In the genomic region with DNA sequence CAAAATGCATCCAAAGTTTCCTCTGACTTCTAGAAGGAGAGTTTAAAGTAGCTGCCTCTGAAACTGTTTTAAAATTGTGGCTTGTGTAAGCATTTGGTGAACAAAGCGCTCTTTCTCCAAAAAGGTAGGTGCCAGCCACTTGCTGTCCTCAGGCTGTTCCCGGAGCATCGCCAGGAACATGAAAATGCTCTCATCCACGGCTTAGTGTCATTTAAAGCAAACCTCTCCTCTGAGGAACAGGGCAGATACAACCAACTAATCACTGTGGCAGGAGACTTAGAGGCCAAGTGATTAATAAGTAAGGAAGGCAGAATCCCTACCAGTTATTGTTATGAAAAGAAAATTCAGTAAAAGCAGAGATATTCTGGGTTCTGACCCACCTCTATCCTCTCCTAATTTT, we compare ENCODE assay signal across 17 cellular contexts.
"Had no signal": no experiment of that assay in that cellular context is flagged by ENCODE, and none has a peak within 500 bp of the region (broad histone marks: within the 10 kb centered on the region; RNA-seq: fewer than 3 reads in every experiment).

No MANE protein-coding gene starts in this region.

- H2AFZ ChIP-seq: hepatocyte had no signal

- H3K36me3 ChIP-seq: breast epithelium, lower lobe of right lung had no signal

- H3K27me3 ChIP-seq: breast epithelium, esophagus squamous epithelium, hepatocyte had no signal

- H3K4me1 Mint-ChIP-seq: activated CD4-positive, alpha-beta T cell treated with anti-CD3 and anti-CD28 coated beads, Interleukin-2, amount 10 ng/mL, durations not matched to agents 7 days and 5 days had no signal

- H3K27ac Mint-ChIP-seq: activated CD4-positive, alpha-beta T cell treated with anti-CD3 and anti-CD28 coated beads, Interleukin-2, amount 10 ng/mL, durations not matched to agents 7 days and 5 days; progenitor cell of endocrine pancreas; stimulated activated naive CD8-positive, alpha-beta T cell treated with anti-CD3 and anti-CD28 coated beads, Interleukin-15, Interleukin-2, amounts not matched to agents 100 ng/mL and 50 ng/mL, for 24 hours had no signal

- H3K4me3 Mint-ChIP-seq: activated CD4-positive, alpha-beta T cell treated with anti-CD3 and anti-CD28 coated beads, Interleukin-2, amount 10 ng/mL, durations not matched to agents 7 days and 5 days; stimulated activated naive CD8-positive, alpha-beta T cell treated with anti-CD3 and anti-CD28 coated beads, Interleukin-15, Interleukin-2, amounts not matched to agents 100 ng/mL and 50 ng/mL, for 24 hours had no signal

- H3K9me3 Mint-ChIP-seq: activated CD4-positive, alpha-beta T cell treated with anti-CD3 and anti-CD28 coated beads, Interleukin-2, amount 10 ng/mL, durations not matched to agents 7 days and 5 days; stimulated activated naive CD8-positive, alpha-beta T cell treated with anti-CD3 and anti-CD28 coated beads, Interleukin-15, Interleukin-2, amounts not matched to agents 100 ng/mL and 50 ng/mL, for 24 hours had no signal

- H3K27ac ChIP-seq: coronary artery, lower lobe of right lung had no signal

- H3K4me3 ChIP-seq: breast epithelium, coronary artery, esophagus squamous epithelium, hepatocyte, lower lobe of right lung had no signal

- H3K27me3 Mint-ChIP-seq: activated CD4-positive, alpha-beta T cell treated with anti-CD3 and anti-CD28 coated beads, Interleukin-2, amount 10 ng/mL, durations not matched to agents 7 days and 5 days; progenitor cell of endocrine pancreas; stimulated activated naive CD8-positive, alpha-beta T cell treated with anti-CD3 and anti-CD28 coated beads, Interleukin-15, Interleukin-2, amounts not matched to agents 100 ng/mL and 50 ng/mL, for 24 hours had no signal

- H3K9me3 ChIP-seq: breast epithelium, esophagus squamous epithelium, lower lobe of right lung had no signal

- H3K4me1 ChIP-seq: breast epithelium, lower lobe of right lung had no signal

- DNase-seq: activated CD4-positive, alpha-beta T cell treated with anti-CD3 and anti-CD28 coated beads, Interleukin-2, amount 10 ng/mL, durations not matched to agents 7 days and 5 days; activated CD8-positive, alpha-beta memory T cell treated with anti-CD3 and anti-CD28 coated beads, Interleukin-2, amount 50 U/mL, for 4 hours; activated effector memory CD4-positive, alpha-beta T cell treated with Interleukin-2 at 50 U/mL for 16 hours; activated naive CD4-positive, alpha-beta T cell treated with anti-CD3 and anti-CD28 coated beads, Interleukin-2, amount 50 U/mL, for 16 hours; activated T-cell treated with anti-CD3 and anti-CD28 coated beads, Interleukin-2, amount 50 U/mL, for 48 hours; esophagus squamous epithelium; lower lobe of right lung; occipital lobe; stimulated activated CD4-positive, alpha-beta T cell treated with anti-CD3 and anti-CD28 coated beads, Interleukin-2, amount 100 ng/mL, for 48 hours; T-helper 1 cell; T-helper 9 cell; trophoblast cell had no signal
